ENCODE assay signal across 10 cellular contexts in genomic region chr13:109782066-109782822, GRCh38. TPM values are rescaled to one million over a fixed set of nuclear protein-coding genes. Genes with fewer than 3 reads are reported as not detected.
DNase-seq lines count a peak whose midpoint lies in the region; ATAC-seq and TF ChIP-seq lines count a peak whose summit lies in the region.
"Had no signal": no experiment of that assay in that cellular context is flagged by ENCODE, and none has a peak within 500 bp of the region (broad histone marks: within the 10 kb centered on the region; RNA-seq: fewer than 3 reads in every experiment).

No MANE protein-coding gene starts in this region.

- no peak overlapping the region for H3K27ac ChIP-seq in HL-60 (replicated peaks)
- peak overlapping the region in 3 of 4 donors; percentile 33 to 52 (median 37) for H3K27ac ChIP-seq in body of pancreas
- peak overlapping the region; percentile 38 for H3K27ac ChIP-seq in substantia nigra (ENCODE audit: low read depth, low read length, poor library complexity, severe bottlenecking)
- H3K27ac ChIP-seq: cardiac muscle cell had no signal

- H3K27ac Mint-ChIP-seq in activated CD4-positive, alpha-beta T cell treated with anti-CD3 and anti-CD28 coated beads, Interleukin-2, amount 10 ng/mL, durations not matched to agents 24 days and 14 days: no peak overlapping the region

- no peak for TF ChIP-seq POLR2A in body of pancreas (IDR thresholded peaks at IDR 0.05)

- ATAC-seq in body of pancreas (no peak), GM19351 (IDR thresholded peaks at IDR 0.05; ENCODE audit: unreplicated experiment) (no peak), left colon (no peak)

- TF ChIP-seq CTCF in HL-60 (IDR thresholded peaks at IDR 0.05; ENCODE audit: insufficient read depth, low read length) (no peak), body of pancreas (IDR thresholded peaks at IDR 0.05) (no peak)

- WGBS in body of pancreas, 2 donors: 95 to 98% methylated on average over 19 to 55 of the region's 77 CpGs

- H3K27me3 ChIP-seq in HL-60 (ENCODE audit: insufficient read depth, poor library complexity, severe bottlenecking) (no peaks in the 10 kb centered on the region), body of pancreas (no peaks in the 10 kb centered on the region)
- H3K27me3 ChIP-seq: cardiac muscle cell had no signal

- intact Hi-C loops in body of pancreas (cut with DNase I): no loop called here
- intact Hi-C loops in left colon (cut with DNase I, micrococcal nuclease): no loop called here
- intact Hi-C loops in activated CD4-positive, alpha-beta T cell treated with anti-CD3 and anti-CD28 coated beads, Interleukin-2, amount 10 ng/mL, durations not matched to agents 24 days and 14 days (cut with micrococcal nuclease): no loop called here

- peaks cover 8% of the 10 kb centered on the region for H3K36me3 Mint-ChIP-seq in activated CD4-positive, alpha-beta T cell treated with anti-CD3 and anti-CD28 coated beads, Interleukin-2, amount 10 ng/mL, durations not matched to agents 24 days and 14 days (ENCODE audit: low read depth)

- no peaks in the 10 kb centered on the region for H3K36me3 ChIP-seq in body of pancreas (replicated peaks in 1 of 2; ENCODE audit: insufficient read depth in 1 of 2, low read depth in 2 of 2)
- H3K36me3 ChIP-seq: cardiac muscle cell had no signal

- peaks cover 72% of the 10 kb centered on the region for H3K4me1 ChIP-seq in body of pancreas

- no peaks in the 10 kb centered on the region for H3K27me3 Mint-ChIP-seq in activated CD4-positive, alpha-beta T cell treated with anti-CD3 and anti-CD28 coated beads, Interleukin-2, amount 10 ng/mL, durations not matched to agents 24 days and 14 days

- no peaks in the 10 kb centered on the region for H3K9me3 Mint-ChIP-seq in activated CD4-positive, alpha-beta T cell treated with anti-CD3 and anti-CD28 coated beads, Interleukin-2, amount 10 ng/mL, durations not matched to agents 24 days and 14 days

- H3K4me3 ChIP-seq in HL-60 (replicated peaks; ENCODE audit: insufficient read depth, low read length) (peak overlapping the region; percentile 60), body of pancreas (no peak overlapping the region)
- H3K4me3 ChIP-seq: cardiac muscle cell had no signal

- no peak for DNase-seq in HL-60 (ENCODE audit: low read depth in 1 of 2, low spot score in 1 of 2)
- DNase-seq in body of pancreas: no peak
- peak; percentile 45 for DNase-seq in islet precursor cell
- DNase-seq in substantia nigra (lab: John Stamatoyannopoulos, UW): no peak
- DNase-seq in midbrain (lab: John Stamatoyannopoulos, UW): no peak
- DNase-seq in left colon: no peak
- no peak for DNase-seq in activated CD4-positive, alpha-beta T cell treated with anti-CD3 and anti-CD28 coated beads, Interleukin-2, amount 10 ng/mL, durations not matched to agents 24 days and 14 days
- DNase-seq: NCI-H345 had no signal

- H3K9me3 ChIP-seq in body of pancreas: no peaks in the 10 kb centered on the region

- H3K4me3 Mint-ChIP-seq in activated CD4-positive, alpha-beta T cell treated with anti-CD3 and anti-CD28 coated beads, Interleukin-2, amount 10 ng/mL, durations not matched to agents 24 days and 14 days: no peak overlapping the region

- H3K4me1 Mint-ChIP-seq in activated CD4-positive, alpha-beta T cell treated with anti-CD3 and anti-CD28 coated beads, Interleukin-2, amount 10 ng/mL, durations not matched to agents 24 days and 14 days: peaks cover 26% of the 10 kb centered on the region

RNA-seq across cellular contexts. Expression of gene IRS2, which starts 4.1 kb away (rescaled TPM):
- total RNA-seq in body of pancreas: 10 to 100 TPM; 11.4 to 22.7 TPM
- total RNA-seq in left colon: 10 to 100 TPM; 11.4 to 17.9 TPM
- 3.2 and 3.5 TPM in 2 replicates for total RNA-seq in activated CD4-positive, alpha-beta T cell treated with anti-CD3 and anti-CD28 coated beads, Interleukin-2, amount 10 ng/mL, durations not matched to agents 24 days and 14 days
